In genomic region chr20:49287555-49288249, GRCh38 we compare ENCODE assay signal across 10 cellular contexts. TPM values are rescaled to one million over a fixed set of nuclear protein-coding genes. Genes with fewer than 3 reads are reported as not detected.
DNase-seq lines count a peak whose midpoint lies in the region; ATAC-seq and TF ChIP-seq lines count a peak whose summit lies in the region.
"Had no signal": no experiment of that assay in that cellular context is flagged by ENCODE, and none has a peak within 500 bp of the region (broad histone marks: within the 10 kb centered on the region; RNA-seq: fewer than 3 reads in every experiment).

No MANE protein-coding gene starts in this region.

- no peaks in the 10 kb centered on the region for H3K27me3 Mint-ChIP-seq in CD4-positive, alpha-beta T cell

- DNase-seq in CD4-positive, alpha-beta T cell = no peak
- DNase-seq in HuH-7 (ENCODE audit: low spot score) (peak; percentile 63), astrocyte of the hippocampus (ENCODE audit: low read depth, low spot score) (peak; percentile 40), heart right ventricle (no peak), tibial nerve (ENCODE audit: low spot score in 2 of 2) (no peak), NCI-H2081 (lab: John Stamatoyannopoulos, UW) (no peak)
- DNase-seq: NCI-H526 treated with DMSO at 0.1 percent for 48 hours had no signal

- peaks cover 99% of the 10 kb centered on the region for H3K36me3 Mint-ChIP-seq in CD4-positive, alpha-beta T cell (ENCODE audit: low read depth)

- no peak for TF ChIP-seq CTCF in CD4-positive, alpha-beta T cell (IDR thresholded peaks at IDR 0.05)
- TF ChIP-seq CTCF in heart right ventricle (IDR thresholded peaks at IDR 0.05) (no peak), tibial nerve (IDR thresholded peaks at IDR 0.05) (no peak)

- peaks cover 29% of the 10 kb centered on the region for H3K9me3 Mint-ChIP-seq in CD4-positive, alpha-beta T cell

- POLR2A ChIA-PET in CD4-positive, alpha-beta T cell (lab: Charles Lee) = interaction anchor here (0.6 to 2.8 kb wide), 5 partner anchors 9 to 1896 kb away, joined by 3 to 15 read pairs (median 4); partner anchors contain the start of gene ZNFX1

- TF ChIP-seq POLR2A in tibial nerve (IDR thresholded peaks at IDR 0.05) = no peak

- H3K4me1 ChIP-seq in mesodermal cell (ENCODE audit: control insufficient read depth, insufficient read depth, low read length, poor library complexity, severe bottlenecking) (peaks cover 7% of the 10 kb centered on the region), heart right ventricle (peaks cover 0 to 31% (median 10%) of the 10 kb centered on the region in 9 donors), tibial nerve (peaks cover 0 to 10% (median 3%) of the 10 kb centered on the region in 4 donors)

- ATAC-seq in CD4-positive, alpha-beta T cell (ENCODE audit: poor library complexity) = no peak
- no peak for ATAC-seq in HG02588 (IDR thresholded peaks at IDR 0.05; ENCODE audit: unreplicated experiment)
- no peak for ATAC-seq in heart right ventricle
- ATAC-seq: left lobe of liver had no signal

- peaks cover 22% of the 10 kb centered on the region for H3K4me1 Mint-ChIP-seq in CD4-positive, alpha-beta T cell (ENCODE audit: low read depth)

- no peak for TF ChIP-seq EP300 in tibial nerve (IDR thresholded peaks at IDR 0.05)

- H3K4me3 ChIP-seq in mesodermal cell (ENCODE audit: extremely low read depth, insufficient read depth, low read length, poor library complexity, severe bottlenecking) (no peak overlapping the region), heart right ventricle (no peak overlapping the region), tibial nerve (no peak overlapping the region)

- peaks cover 89% of the 10 kb centered on the region for H3K36me3 ChIP-seq in mesodermal cell (ENCODE audit: control insufficient read depth, insufficient read depth, low read length)
- peaks cover 7 to 100% (median 92%) of the 10 kb centered on the region in 9 donors for H3K36me3 ChIP-seq in heart right ventricle
- peaks cover 14 to 100% (median 43%) of the 10 kb centered on the region in 3 donors for H3K36me3 ChIP-seq in tibial nerve

- no peak overlapping the region for H3K4me3 Mint-ChIP-seq in CD4-positive, alpha-beta T cell

- intact Hi-C loops in CD4-positive, alpha-beta T cell (cut with DNase I, micrococcal nuclease) = no loop called here
- intact Hi-C loops in heart right ventricle (cut with DNase I) = no loop called here

- peak overlapping the region; percentile 17 for H3K27ac Mint-ChIP-seq in CD4-positive, alpha-beta T cell

- H3K27me3 ChIP-seq in CD4-positive, alpha-beta T cell (ENCODE audit: control insufficient read depth, insufficient read depth, low read length) = no peaks in the 10 kb centered on the region
- H3K27me3 ChIP-seq in heart right ventricle (no peaks in the 10 kb centered on the region), tibial nerve (no peaks in the 10 kb centered on the region)

- H3K9me3 ChIP-seq in CD4-positive, alpha-beta T cell (ENCODE audit: control insufficient read depth, low read length) = peaks cover 60% of the 10 kb centered on the region
- H3K9me3 ChIP-seq in mesodermal cell (ENCODE audit: control insufficient read depth, low read length) (peaks cover 25% of the 10 kb centered on the region), heart right ventricle (peaks cover 0 to 60% (median 25%) of the 10 kb centered on the region in 11 donors), tibial nerve (peaks cover 0 to 57% (median 13%) of the 10 kb centered on the region in 4 donors)

- CTCF ChIA-PET in CD4-positive, alpha-beta T cell (lab: Charles Lee) = no interaction called here

- no peak overlapping the region for H3K27ac ChIP-seq in CD4-positive, alpha-beta T cell (ENCODE audit: low read depth, low read length)
- H3K27ac ChIP-seq in mesodermal cell (ENCODE audit: low read depth, low read length, severe bottlenecking) = peak overlapping the region; percentile 62
- H3K27ac ChIP-seq in heart right ventricle = peak overlapping the region in 1 of 10 donors; percentile 51
- peak overlapping the region in 1 of 4 donors; percentile 28 for H3K27ac ChIP-seq in tibial nerve

RNA-seq across cellular contexts. Expression of gene ZNFX1, which starts 9.8 kb away (rescaled TPM):
- 10 to 100 TPM; 50.6 to 51.6 TPM for total RNA-seq in CD4-positive, alpha-beta T cell
- 8.4 TPM for polyA plus RNA-seq in mesodermal cell (2013, experiment 1 of 2)
- polyA plus RNA-seq in mesodermal cell (2013, experiment 2 of 2) = 7.6 TPM
- total RNA-seq in heart right ventricle (10 to 100 TPM; 18.9 to 49.5 (median 24.8) TPM), tibial nerve (10 to 100 TPM; 35.0 to 45.2 (median 39.1) TPM)
- 1 to 10 TPM; 7.8 to 8.5 TPM for polyA plus RNA-seq in heart right ventricle

Comparison
In these comparisons a context has a peak if more than half of its experiments do, and no peak if none do; other contexts are left out.
1. DNase-seq: peak in HuH-7 (single experiment) and astrocyte of the hippocampus (single experiment); none in CD4-positive, alpha-beta T cell (0 of 10), heart right ventricle (0 of 2), tibial nerve (0 of 2) and NCI-H2081 (0 of 2).